Comparison of ENCODE assay signal across 15 cellular contexts in the genomic region with DNA sequence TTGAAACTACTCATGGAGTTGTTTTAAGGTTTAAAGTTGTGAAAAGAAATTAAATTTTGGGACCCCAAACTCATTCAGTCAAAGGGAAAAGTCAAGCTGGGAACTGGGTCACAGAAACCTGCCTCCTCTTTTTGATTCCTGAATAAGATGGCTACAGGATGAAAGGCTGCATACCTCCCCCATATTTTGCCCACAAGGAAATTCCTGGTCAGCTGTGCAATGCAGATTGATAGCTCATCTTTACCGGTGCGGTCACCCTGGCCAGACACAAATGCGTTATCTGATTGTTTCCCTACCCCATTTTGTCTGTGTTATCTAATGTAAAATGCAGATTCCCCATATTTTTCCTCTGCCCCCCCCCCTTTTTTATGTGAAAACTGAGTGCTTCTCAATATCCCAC. TPM values are rescaled to one million over a fixed set of nuclear protein-coding genes. Genes with fewer than 3 reads are reported as not detected.
DNase-seq lines count a peak whose midpoint lies in the region; ATAC-seq and TF ChIP-seq lines count a peak whose summit lies in the region.
"Had no signal": no experiment of that assay in that cellular context is flagged by ENCODE, and none has a peak within 500 bp of the region (broad histone marks: within the 10 kb centered on the region; RNA-seq: fewer than 3 reads in every experiment).

No MANE protein-coding gene starts in this region.

- H3K4me1 ChIP-seq in Loucy (ENCODE audit: insufficient read depth, low read length, poor library complexity, severe bottlenecking) (peaks cover 36% of the 10 kb centered on the region), Karpas-422 (ENCODE audit: low read length) (no peaks in the 10 kb centered on the region), Peyer's patch (peaks cover 0 to 5% (median 0%) of the 10 kb centered on the region in 4 donors)

- H3K4me1 Mint-ChIP-seq in CD4-positive, alpha-beta T cell (ENCODE audit: low read depth), result peaks cover 30% of the 10 kb centered on the region
- H3K4me1 Mint-ChIP-seq in neural crest cell, result peaks cover 20% of the 10 kb centered on the region

- peak overlapping the region; percentile 45 for H3K4me3 ChIP-seq in Loucy (ENCODE audit: low read length, poor library complexity, severe bottlenecking)
- no peak overlapping the region for H3K4me3 ChIP-seq in foreskin fibroblast (ENCODE audit: low read depth in 1 of 2, low read length in 2 of 2)
- H3K4me3 ChIP-seq in Karpas-422 (ENCODE audit: low read length), result no peak overlapping the region
- H3K4me3 ChIP-seq in Peyer's patch, result peak overlapping the region in 1 of 4 donors; percentile 13

- H3K27ac ChIP-seq in CD4-positive, alpha-beta T cell (ENCODE audit: low read depth, low read length), result no peak overlapping the region
- H3K27ac ChIP-seq in Karpas-422 (ENCODE audit: low read length) (no peak overlapping the region), Peyer's patch (no peak overlapping the region)

- ATAC-seq in CD4-positive, alpha-beta T cell (ENCODE audit: poor library complexity), result no peak
- ATAC-seq in HG02588 (IDR thresholded peaks at IDR 0.05; ENCODE audit: unreplicated experiment), result no peak
- ATAC-seq: Panc1 had no signal

- no peak for TF ChIP-seq POLR2A in Peyer's patch (IDR thresholded peaks at IDR 0.05)

- H4K20me1 ChIP-seq in Loucy (ENCODE audit: insufficient read depth, low read length, poor library complexity, severe bottlenecking), result no peaks in the 10 kb centered on the region
- no peaks in the 10 kb centered on the region for H4K20me1 ChIP-seq in Karpas-422 (ENCODE audit: insufficient read depth, low read depth, low read length)

- H3K27ac Mint-ChIP-seq in CD4-positive, alpha-beta T cell, result peak overlapping the region; percentile 25
- H3K27ac Mint-ChIP-seq in neural crest cell (ENCODE audit: unreplicated experiment), result peak overlapping the region; percentile 67
- H3K27ac Mint-ChIP-seq: H9 had no signal

- no peaks in the 10 kb centered on the region for H3K9me3 Mint-ChIP-seq in CD4-positive, alpha-beta T cell
- no peaks in the 10 kb centered on the region for H3K9me3 Mint-ChIP-seq in neural crest cell
- H3K9me3 Mint-ChIP-seq: H9 had no signal

- no peak for TF ChIP-seq CTCF in CD4-positive, alpha-beta T cell (IDR thresholded peaks at IDR 0.05)
- TF ChIP-seq CTCF in Loucy (conservative IDR thresholded peaks at IDR 0.05; ENCODE audit: low read length) (no peak), neural crest cell (conservative IDR thresholded peaks at IDR 0.05) (no peak), foreskin fibroblast (IDR thresholded peaks at IDR 0.05; ENCODE audit: low read depth, low read length) (no peak), Peyer's patch (IDR thresholded peaks at IDR 0.05) (no peak)

- no peak overlapping the region for H2AFZ ChIP-seq in Loucy (ENCODE audit: low read length)
- no peak overlapping the region for H2AFZ ChIP-seq in Karpas-422 (ENCODE audit: low read length)

- H3K9ac ChIP-seq in Loucy (ENCODE audit: low read depth, low read length, poor library complexity, severe bottlenecking), result peak overlapping the region; percentile 18
- H3K9ac ChIP-seq in Karpas-422 (ENCODE audit: low read length), result no peak overlapping the region

- no peak overlapping the region for H3K4me3 Mint-ChIP-seq in CD4-positive, alpha-beta T cell
- H3K4me3 Mint-ChIP-seq in neural crest cell, result no peak overlapping the region
- H3K4me3 Mint-ChIP-seq: H9 had no signal

- H3K27me3 ChIP-seq in CD4-positive, alpha-beta T cell (ENCODE audit: control insufficient read depth, insufficient read depth, low read length), result no peaks in the 10 kb centered on the region
- no peaks in the 10 kb centered on the region for H3K27me3 ChIP-seq in Loucy (ENCODE audit: insufficient read depth, low read length, poor library complexity, severe bottlenecking)
- no peaks in the 10 kb centered on the region for H3K27me3 ChIP-seq in Karpas-422 (ENCODE audit: low read length)
- H3K27me3 ChIP-seq in Peyer's patch, result no peaks in the 10 kb centered on the region

- no peaks in the 10 kb centered on the region for H3K9me3 ChIP-seq in CD4-positive, alpha-beta T cell (ENCODE audit: control insufficient read depth, low read length)
- H3K9me3 ChIP-seq in Loucy (ENCODE audit: insufficient read depth, low read depth, low read length) (no peaks in the 10 kb centered on the region), Karpas-422 (ENCODE audit: low read length) (no peaks in the 10 kb centered on the region), Peyer's patch (no peaks in the 10 kb centered on the region)

- H3K36me3 ChIP-seq in Loucy (ENCODE audit: insufficient read depth, low read length) (no peaks in the 10 kb centered on the region), Karpas-422 (ENCODE audit: insufficient read depth, low read length) (no peaks in the 10 kb centered on the region), Peyer's patch (no peaks in the 10 kb centered on the region)

- no peaks in the 10 kb centered on the region for H3F3A ChIP-seq in Loucy (ENCODE audit: low read depth)

- H3K4me2 ChIP-seq in Loucy (ENCODE audit: low read depth, low read length, poor library complexity, severe bottlenecking) (peak overlapping the region; percentile 66), Karpas-422 (ENCODE audit: low read depth, low read length, poor library complexity, severe bottlenecking) (no peak overlapping the region)

- intact Hi-C loops in CD4-positive, alpha-beta T cell (cut with DNase I, micrococcal nuclease), result no loop called here

- CTCF ChIA-PET in CD4-positive, alpha-beta T cell (lab: Charles Lee), result no interaction called here

- peaks cover 9% of the 10 kb centered on the region for H3K36me3 Mint-ChIP-seq in CD4-positive, alpha-beta T cell (ENCODE audit: low read depth)
- H3K36me3 Mint-ChIP-seq in neural crest cell (ENCODE audit: low read depth), result no peaks in the 10 kb centered on the region

- no peak for DNase-seq in CD4-positive, alpha-beta T cell
- DNase-seq in amniotic epithelial cell (ENCODE audit: low read depth), result peak; percentile 19
- DNase-seq in neural crest cell (ENCODE audit: low read depth, low spot score), result no peak
- DNase-seq in foreskin fibroblast, result no peak
- no peak for DNase-seq in Karpas-422
- no peak for DNase-seq in Peyer's patch
- DNase-seq: effector CD8-positive, alpha-beta T cell; H9; NCI-H2171 treated with DMSO at 0.1 percent for 48 hours had no signal

- H3K9me2 ChIP-seq in Loucy (replicated peaks; ENCODE audit: low read depth, low read length) (no peaks in the 10 kb centered on the region), Karpas-422 (replicated peaks; ENCODE audit: insufficient read depth, low read length) (no peaks in the 10 kb centered on the region)

- POLR2A ChIA-PET in CD4-positive, alpha-beta T cell (lab: Charles Lee), result interaction anchor here (0.7 to 1.7 kb wide), 2 partner anchors 8 to 272 kb away, joined by 3 to 4 read pairs; no protein-coding TSS in a partner anchor

- H3K27me3 Mint-ChIP-seq in CD4-positive, alpha-beta T cell, result no peaks in the 10 kb centered on the region
- H3K27me3 Mint-ChIP-seq in neural crest cell (ENCODE audit: low read depth), result no peaks in the 10 kb centered on the region

- no peaks in the 10 kb centered on the region; the same call in 1 of the 2 replicates for H3K79me2 ChIP-seq in Loucy (ENCODE audit: insufficient read depth, low read length)
- H3K79me2 ChIP-seq in Karpas-422 (ENCODE audit: low read length), result no peaks in the 10 kb centered on the region

RNA-seq across cellular contexts. Expression of gene HAVCR2, which starts 1.3 kb away (rescaled TPM):
- total RNA-seq in CD4-positive, alpha-beta T cell, result 1 to 10 TPM; 1.4 to 1.8 TPM
- 0.19 and 0.55 TPM in 2 replicates for total RNA-seq in neural crest cell
- total RNA-seq in Karpas-422 (2014; rRNA removed; shearing (Covaris generic); ENCODE audit: low replicate concordance), result 0.22 TPM in 1 of 2 replicates, not detected in the other
- total RNA-seq in Peyer's patch, result 1 to 10 TPM in 2 of 4 donors, under 1 TPM in 2; 0.38 to 9.9 (median 3.8) TPM
- total RNA-seq: H9 had no signal

RNA-seq across cellular contexts. Expression of gene MED7, which starts 35.2 kb away (rescaled TPM):
- total RNA-seq in CD4-positive, alpha-beta T cell, result 1 to 10 TPM; 7.0 to 8.7 TPM
- total RNA-seq in neural crest cell (11.6 and 11.7 TPM in 2 replicates), Peyer's patch (10 to 100 TPM in 1 of 4 donors, 1 to 10 TPM in 3; 6.7 to 12.4 (median 7.3) TPM)
- 10.6 and 12.2 TPM in 2 replicates for total RNA-seq in Karpas-422 (2014; rRNA removed; shearing (Covaris generic); ENCODE audit: low replicate concordance)

RNA-seq across cellular contexts. Expression of gene HAVCR1, which starts 48.6 kb away (rescaled TPM):
- total RNA-seq in CD4-positive, alpha-beta T cell, result 1 to 10 TPM; 1.5 to 1.7 TPM
- total RNA-seq in neural crest cell (not detected in 2 replicates), Peyer's patch (not detected)
- not detected in 2 replicates for total RNA-seq in Karpas-422 (2014; rRNA removed; shearing (Covaris generic); ENCODE audit: low replicate concordance)
- total RNA-seq: H9 had no signal

RNA-seq across cellular contexts. Expression of gene GARIN3, which starts 58.6 kb away (rescaled TPM):
- not detected for total RNA-seq in CD4-positive, alpha-beta T cell
- total RNA-seq in neural crest cell (not detected in 2 replicates), Peyer's patch (not detected)
- not detected in 2 replicates for total RNA-seq in Karpas-422 (2014; rRNA removed; shearing (Covaris generic); ENCODE audit: low replicate concordance)
- total RNA-seq: H9, liver, posterior vena cava, urinary bladder had no signal
